16 cellular contexts compared by ENCODE assay signal in the genomic region with DNA sequence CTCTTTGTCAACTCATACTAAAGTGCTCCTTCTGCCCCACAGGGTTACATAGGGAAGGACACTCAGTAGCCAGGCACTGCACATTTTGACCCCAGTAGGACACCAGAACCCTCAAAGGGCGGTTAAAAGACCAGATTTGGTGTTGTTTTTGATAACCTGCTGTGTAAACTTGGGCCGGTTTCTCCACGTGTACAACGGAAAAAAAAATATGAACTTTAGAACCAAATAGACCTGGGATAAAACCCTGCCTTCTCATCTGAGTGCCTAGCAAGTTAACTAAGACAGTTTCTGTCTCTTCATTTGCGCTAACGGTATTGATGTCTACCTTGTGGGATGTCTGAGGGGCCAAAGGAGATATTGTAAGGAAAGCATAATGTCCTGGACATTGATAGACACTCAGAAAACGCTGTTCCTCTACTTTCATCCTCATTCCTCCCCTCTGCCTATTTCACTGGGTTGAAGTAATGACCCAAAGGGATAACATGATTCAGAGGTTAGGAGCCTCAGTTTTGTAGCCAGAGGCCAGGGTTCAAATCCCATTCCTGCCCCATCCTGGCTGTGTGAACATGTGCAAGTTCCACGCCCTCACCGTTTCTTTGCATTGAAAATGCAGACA.
"Had no signal": no experiment of that assay in that cellular context is flagged by ENCODE, and none has a peak within 500 bp of the region (broad histone marks: within the 10 kb centered on the region; RNA-seq: fewer than 3 reads in every experiment).

No MANE protein-coding gene starts in this region.

- H3K36me3 ChIP-seq: breast epithelium, esophagus squamous epithelium, left ventricle myocardium inferior, neutrophil, thyroid gland had no signal

- H3K27ac Mint-ChIP-seq: progenitor cell of endocrine pancreas, WTC11 had no signal

- H3K36me3 Mint-ChIP-seq: activated naive CD8-positive, alpha-beta T cell; stimulated activated effector memory CD8-positive, alpha-beta T cell treated with anti-CD3 and anti-CD28 coated beads, Interleukin-12 subunit alpha, Interleukin-12 subunit beta, amount 100 ng/mL, for 72 hours; WTC11 had no signal

- H3K27me3 ChIP-seq: breast epithelium, neutrophil, thyroid gland had no signal

- H3K4me1 ChIP-seq: breast epithelium, thyroid gland had no signal

- H3K27ac ChIP-seq: breast epithelium, esophagus squamous epithelium, left ventricle myocardium inferior, thyroid gland had no signal

- FAIRE-seq: urothelium cell line had no signal

- H3K4me3 ChIP-seq: breast epithelium, esophagus squamous epithelium, left ventricle myocardium inferior, thyroid gland had no signal

- H3K9me3 ChIP-seq: breast epithelium, esophagus squamous epithelium, left ventricle myocardium inferior, neutrophil, thyroid gland had no signal

- DNase-seq: activated CD4-positive, alpha-beta T cell treated with anti-CD3 and anti-CD28 coated beads, Interleukin-2, amount 10 ng/mL, durations not matched to agents 7 days and 5 days; activated CD8-positive, alpha-beta memory T cell treated with anti-CD3 and anti-CD28 coated beads for 24 hours; anterior cingulate cortex; esophagus squamous epithelium; glutamatergic neuron; left ventricle myocardium inferior; mesendoderm; right cardiac atrium; thyroid gland had no signal

- ATAC-seq: stimulated activated effector memory CD8-positive, alpha-beta T cell treated with anti-CD3 and anti-CD28 coated beads, Interleukin-12 subunit alpha, Interleukin-12 subunit beta, amount 100 ng/mL, for 72 hours; WTC11 had no signal
